1 cellular context compared by ENCODE assay signal in the genomic region with DNA sequence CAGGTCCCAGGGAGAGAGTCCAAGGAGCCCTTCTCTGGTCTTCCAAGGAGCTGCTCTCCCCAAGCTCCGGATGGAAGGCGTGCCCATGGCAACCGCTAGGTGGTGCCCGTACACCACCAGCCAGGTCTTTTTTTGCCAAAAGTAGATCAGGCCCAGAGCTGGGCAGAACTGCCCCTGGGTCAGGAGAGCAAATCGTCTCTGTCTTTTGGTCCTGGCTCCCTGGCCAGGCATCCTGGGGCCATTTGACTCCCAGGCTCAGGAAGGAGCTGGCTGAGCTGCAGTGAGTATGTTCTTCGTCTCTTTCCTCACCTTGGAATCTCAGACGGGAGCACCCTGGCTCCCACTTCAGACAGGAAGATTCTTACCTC.
A peak's percentile ranks its signal among the peaks of the same experiment; 100 is the strongest.
TF ChIP-seq lines count a peak whose summit lies in the region.

No MANE protein-coding gene starts in this region.

TF ChIP-seq in HepG2, 621 proteins besides CTCF, POLR2A, EP300 and RAD21 (continued from another document and continues in another):
- TF ChIP-seq, protein P1, sequence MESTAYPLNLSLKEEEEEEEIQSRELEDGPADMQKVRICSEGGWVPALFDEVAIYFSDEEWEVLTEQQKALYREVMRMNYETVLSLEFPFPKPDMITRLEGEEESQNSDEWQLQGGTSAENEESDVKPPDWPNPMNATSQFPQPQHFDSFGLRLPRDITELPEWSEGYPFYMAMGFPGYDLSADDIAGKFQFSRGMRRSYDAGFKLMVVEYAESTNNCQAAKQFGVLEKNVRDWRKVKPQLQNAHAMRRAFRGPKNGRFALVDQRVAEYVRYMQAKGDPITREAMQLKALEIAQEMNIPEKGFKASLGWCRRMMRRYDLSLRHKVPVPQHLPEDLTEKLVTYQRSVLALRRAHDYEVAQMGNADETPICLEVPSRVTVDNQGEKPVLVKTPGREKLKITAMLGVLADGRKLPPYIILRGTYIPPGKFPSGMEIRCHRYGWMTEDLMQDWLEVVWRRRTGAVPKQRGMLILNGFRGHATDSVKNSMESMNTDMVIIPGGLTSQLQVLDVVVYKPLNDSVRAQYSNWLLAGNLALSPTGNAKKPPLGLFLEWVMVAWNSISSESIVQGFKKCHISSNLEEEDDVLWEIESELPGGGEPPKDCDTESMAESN (CRISPR knock-in tag; conservative IDR thresholded peaks at IDR 0.05): no peak
- TF ChIP-seq MEIS2 (CRISPR knock-in tag; IDR thresholded peaks at IDR 0.05) (0 out of 2 replicates have a peak, but pooled peaks have one; percentile 30), HNRNPL (IDR thresholded peaks at IDR 0.05; ENCODE audit: low read depth, low read length) (0 out of 2 replicates have a peak, but pooled peaks have one; percentile 52), SMYD3 (CRISPR knock-in tag; IDR thresholded peaks at IDR 0.05) (no peak), TP53 (CRISPR knock-in tag; conservative IDR thresholded peaks at IDR 0.05) (0 out of 2 replicates have a peak, but pooled peaks have one; percentile 27), RXRB (CRISPR knock-in tag; IDR thresholded peaks at IDR 0.05; ENCODE audit: borderline replicate concordance) (peak; percentile 69), GFI1 (CRISPR knock-in tag; IDR thresholded peaks at IDR 0.05; ENCODE audit: borderline replicate concordance) (no peak; the same call in 1 of the 2 replicates), ZNF703 (CRISPR knock-in tag; IDR thresholded peaks at IDR 0.05; ENCODE audit: borderline replicate concordance) (no peak), ATF1 (CRISPR knock-in tag; IDR thresholded peaks at IDR 0.05) (no peak), TEAD3 (CRISPR knock-in tag; optimal IDR thresholded peaks at IDR 0.05; ENCODE audit: borderline replicate concordance) (peak; percentile 58), KDM5B (CRISPR knock-in tag; IDR thresholded peaks at IDR 0.05; ENCODE audit: borderline replicate concordance) (peak; percentile 81), KAT8 (CRISPR knock-in tag; IDR thresholded peaks at IDR 0.05) (peak; percentile 38; the same call in 1 of the 2 replicates), KDM4B (CRISPR knock-in tag; IDR thresholded peaks at IDR 0.05) (peak; percentile 42; the same call in 1 of the 2 replicates), TMF1 (CRISPR knock-in tag; IDR thresholded peaks at IDR 0.05; ENCODE audit: low read depth) (no peak), ZSCAN9 (CRISPR knock-in tag; IDR thresholded peaks at IDR 0.05; ENCODE audit: borderline replicate concordance) (0 out of 2 replicates have a peak, but pooled peaks have one; percentile 30), MXD4 (CRISPR knock-in tag; IDR thresholded peaks at IDR 0.05) (no peak), REPIN1 (CRISPR knock-in tag; IDR thresholded peaks at IDR 0.05; ENCODE audit: borderline replicate concordance, low read depth) (0 out of 2 replicates have a peak, but pooled peaks have one; percentile 43), BRCA1 (CRISPR knock-in tag; IDR thresholded peaks at IDR 0.05) (0 out of 2 replicates have a peak, but pooled peaks have one; percentile 24), KDM2A (CRISPR knock-in tag; IDR thresholded peaks at IDR 0.05; ENCODE audit: borderline replicate concordance, low read depth) (peak; percentile 69; the same call in 1 of the 2 replicates), ZFX (CRISPR knock-in tag; IDR thresholded peaks at IDR 0.05; ENCODE audit: low read depth) (peak; percentile 37; the same call in 1 of the 2 replicates), ZC3H13 (CRISPR knock-in tag; IDR thresholded peaks at IDR 0.05) (no peak), ZFP1 (CRISPR knock-in tag; IDR thresholded peaks at IDR 0.05) (no peak), STAG1 (CRISPR knock-in tag; IDR thresholded peaks at IDR 0.05) (peak; percentile 97), ZNF75D (CRISPR knock-in tag; IDR thresholded peaks at IDR 0.05; ENCODE audit: borderline replicate concordance) (no peak), SMC3 (IDR thresholded peaks at IDR 0.05; ENCODE audit: low read length) (peak; percentile 94)
- TF ChIP-seq, protein P2, sequence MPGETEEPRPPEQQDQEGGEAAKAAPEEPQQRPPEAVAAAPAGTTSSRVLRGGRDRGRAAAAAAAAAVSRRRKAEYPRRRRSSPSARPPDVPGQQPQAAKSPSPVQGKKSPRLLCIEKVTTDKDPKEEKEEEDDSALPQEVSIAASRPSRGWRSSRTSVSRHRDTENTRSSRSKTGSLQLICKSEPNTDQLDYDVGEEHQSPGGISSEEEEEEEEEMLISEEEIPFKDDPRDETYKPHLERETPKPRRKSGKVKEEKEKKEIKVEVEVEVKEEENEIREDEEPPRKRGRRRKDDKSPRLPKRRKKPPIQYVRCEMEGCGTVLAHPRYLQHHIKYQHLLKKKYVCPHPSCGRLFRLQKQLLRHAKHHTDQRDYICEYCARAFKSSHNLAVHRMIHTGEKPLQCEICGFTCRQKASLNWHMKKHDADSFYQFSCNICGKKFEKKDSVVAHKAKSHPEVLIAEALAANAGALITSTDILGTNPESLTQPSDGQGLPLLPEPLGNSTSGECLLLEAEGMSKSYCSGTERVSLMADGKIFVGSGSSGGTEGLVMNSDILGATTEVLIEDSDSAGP (CRISPR knock-in tag; IDR thresholded peaks at IDR 0.05; ENCODE audit: borderline replicate concordance): peak; percentile 54; the same call in 1 of the 2 replicates
- TF ChIP-seq, protein P3, sequence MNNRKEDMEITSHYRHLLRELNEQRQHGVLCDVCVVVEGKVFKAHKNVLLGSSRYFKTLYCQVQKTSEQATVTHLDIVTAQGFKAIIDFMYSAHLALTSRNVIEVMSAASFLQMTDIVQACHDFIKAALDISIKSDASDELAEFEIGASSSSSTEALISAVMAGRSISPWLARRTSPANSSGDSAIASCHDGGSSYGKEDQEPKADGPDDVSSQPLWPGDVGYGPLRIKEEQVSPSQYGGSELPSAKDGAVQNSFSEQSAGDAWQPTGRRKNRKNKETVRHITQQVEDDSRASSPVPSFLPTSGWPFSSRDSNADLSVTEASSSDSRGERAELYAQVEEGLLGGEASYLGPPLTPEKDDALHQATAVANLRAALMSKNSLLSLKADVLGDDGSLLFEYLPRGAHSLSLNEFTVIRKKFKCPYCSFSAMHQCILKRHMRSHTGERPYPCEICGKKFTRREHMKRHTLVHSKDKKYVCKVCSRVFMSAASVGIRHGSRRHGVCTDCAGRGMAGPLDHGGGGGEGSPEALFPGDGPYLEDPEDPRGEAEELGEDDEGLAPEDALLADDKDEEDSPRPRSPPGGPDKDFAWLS (CRISPR knock-in tag; IDR thresholded peaks at IDR 0.05; ENCODE audit: borderline replicate concordance): no peak
- TF ChIP-seq, protein P4, sequence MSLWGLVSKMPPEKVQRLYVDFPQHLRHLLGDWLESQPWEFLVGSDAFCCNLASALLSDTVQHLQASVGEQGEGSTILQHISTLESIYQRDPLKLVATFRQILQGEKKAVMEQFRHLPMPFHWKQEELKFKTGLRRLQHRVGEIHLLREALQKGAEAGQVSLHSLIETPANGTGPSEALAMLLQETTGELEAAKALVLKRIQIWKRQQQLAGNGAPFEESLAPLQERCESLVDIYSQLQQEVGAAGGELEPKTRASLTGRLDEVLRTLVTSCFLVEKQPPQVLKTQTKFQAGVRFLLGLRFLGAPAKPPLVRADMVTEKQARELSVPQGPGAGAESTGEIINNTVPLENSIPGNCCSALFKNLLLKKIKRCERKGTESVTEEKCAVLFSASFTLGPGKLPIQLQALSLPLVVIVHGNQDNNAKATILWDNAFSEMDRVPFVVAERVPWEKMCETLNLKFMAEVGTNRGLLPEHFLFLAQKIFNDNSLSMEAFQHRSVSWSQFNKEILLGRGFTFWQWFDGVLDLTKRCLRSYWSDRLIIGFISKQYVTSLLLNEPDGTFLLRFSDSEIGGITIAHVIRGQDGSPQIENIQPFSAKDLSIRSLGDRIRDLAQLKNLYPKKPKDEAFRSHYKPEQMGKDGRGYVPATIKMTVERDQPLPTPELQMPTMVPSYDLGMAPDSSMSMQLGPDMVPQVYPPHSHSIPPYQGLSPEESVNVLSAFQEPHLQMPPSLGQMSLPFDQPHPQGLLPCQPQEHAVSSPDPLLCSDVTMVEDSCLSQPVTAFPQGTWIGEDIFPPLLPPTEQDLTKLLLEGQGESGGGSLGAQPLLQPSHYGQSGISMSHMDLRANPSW (CRISPR knock-in tag; IDR thresholded peaks at IDR 0.05; ENCODE audit: borderline replicate concordance): no peak
- TF ChIP-seq, protein P5, sequence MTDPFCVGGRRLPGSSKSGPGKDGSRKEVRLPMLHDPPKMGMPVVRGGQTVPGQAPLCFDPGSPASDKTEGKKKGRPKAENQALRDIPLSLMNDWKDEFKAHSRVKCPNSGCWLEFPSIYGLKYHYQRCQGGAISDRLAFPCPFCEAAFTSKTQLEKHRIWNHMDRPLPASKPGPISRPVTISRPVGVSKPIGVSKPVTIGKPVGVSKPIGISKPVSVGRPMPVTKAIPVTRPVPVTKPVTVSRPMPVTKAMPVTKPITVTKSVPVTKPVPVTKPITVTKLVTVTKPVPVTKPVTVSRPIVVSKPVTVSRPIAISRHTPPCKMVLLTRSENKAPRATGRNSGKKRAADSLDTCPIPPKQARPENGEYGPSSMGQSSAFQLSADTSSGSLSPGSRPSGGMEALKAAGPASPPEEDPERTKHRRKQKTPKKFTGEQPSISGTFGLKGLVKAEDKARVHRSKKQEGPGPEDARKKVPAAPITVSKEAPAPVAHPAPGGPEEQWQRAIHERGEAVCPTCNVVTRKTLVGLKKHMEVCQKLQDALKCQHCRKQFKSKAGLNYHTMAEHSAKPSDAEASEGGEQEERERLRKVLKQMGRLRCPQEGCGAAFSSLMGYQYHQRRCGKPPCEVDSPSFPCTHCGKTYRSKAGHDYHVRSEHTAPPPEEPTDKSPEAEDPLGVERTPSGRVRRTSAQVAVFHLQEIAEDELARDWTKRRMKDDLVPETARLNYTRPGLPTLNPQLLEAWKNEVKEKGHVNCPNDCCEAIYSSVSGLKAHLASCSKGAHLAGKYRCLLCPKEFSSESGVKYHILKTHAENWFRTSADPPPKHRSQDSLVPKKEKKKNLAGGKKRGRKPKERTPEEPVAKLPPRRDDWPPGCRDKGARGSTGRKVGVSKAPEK (CRISPR knock-in tag; IDR thresholded peaks at IDR 0.05; ENCODE audit: borderline replicate concordance): peak; percentile 15; the same call in 1 of the 2 replicates
- TF ChIP-seq, protein P6, sequence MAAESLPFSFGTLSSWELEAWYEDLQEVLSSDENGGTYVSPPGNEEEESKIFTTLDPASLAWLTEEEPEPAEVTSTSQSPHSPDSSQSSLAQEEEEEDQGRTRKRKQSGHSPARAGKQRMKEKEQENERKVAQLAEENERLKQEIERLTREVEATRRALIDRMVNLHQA (CRISPR knock-in tag; IDR thresholded peaks at IDR 0.05): no peak
- TF ChIP-seq, protein P7, sequence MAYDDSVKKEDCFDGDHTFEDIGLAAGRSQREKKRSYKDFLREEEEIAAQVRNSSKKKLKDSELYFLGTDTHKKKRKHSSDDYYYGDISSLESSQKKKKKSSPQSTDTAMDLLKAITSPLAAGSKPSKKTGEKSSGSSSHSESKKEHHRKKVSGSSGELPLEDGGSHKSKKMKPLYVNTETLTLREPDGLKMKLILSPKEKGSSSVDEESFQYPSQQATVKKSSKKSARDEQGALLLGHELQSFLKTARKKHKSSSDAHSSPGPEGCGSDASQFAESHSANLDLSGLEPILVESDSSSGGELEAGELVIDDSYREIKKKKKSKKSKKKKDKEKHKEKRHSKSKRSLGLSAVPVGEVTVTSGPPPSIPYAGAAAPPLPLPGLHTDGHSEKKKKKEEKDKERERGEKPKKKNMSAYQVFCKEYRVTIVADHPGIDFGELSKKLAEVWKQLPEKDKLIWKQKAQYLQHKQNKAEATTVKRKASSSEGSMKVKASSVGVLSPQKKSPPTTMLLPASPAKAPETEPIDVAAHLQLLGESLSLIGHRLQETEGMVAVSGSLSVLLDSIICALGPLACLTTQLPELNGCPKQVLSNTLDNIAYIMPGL (CRISPR knock-in tag; IDR thresholded peaks at IDR 0.05; ENCODE audit: borderline replicate concordance in 1 of 2, low read depth in 1 of 2): peak in 1 of 2 experiments; percentile 69; a peak in 1 of 4 replicates
- TF ChIP-seq, protein P8, sequence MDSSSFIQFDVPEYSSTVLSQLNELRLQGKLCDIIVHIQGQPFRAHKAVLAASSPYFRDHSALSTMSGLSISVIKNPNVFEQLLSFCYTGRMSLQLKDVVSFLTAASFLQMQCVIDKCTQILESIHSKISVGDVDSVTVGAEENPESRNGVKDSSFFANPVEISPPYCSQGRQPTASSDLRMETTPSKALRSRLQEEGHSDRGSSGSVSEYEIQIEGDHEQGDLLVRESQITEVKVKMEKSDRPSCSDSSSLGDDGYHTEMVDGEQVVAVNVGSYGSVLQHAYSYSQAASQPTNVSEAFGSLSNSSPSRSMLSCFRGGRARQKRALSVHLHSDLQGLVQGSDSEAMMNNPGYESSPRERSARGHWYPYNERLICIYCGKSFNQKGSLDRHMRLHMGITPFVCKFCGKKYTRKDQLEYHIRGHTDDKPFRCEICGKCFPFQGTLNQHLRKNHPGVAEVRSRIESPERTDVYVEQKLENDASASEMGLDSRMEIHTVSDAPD (CRISPR knock-in tag; IDR thresholded peaks at IDR 0.05): peak; percentile 78; the same call in 1 of the 2 replicates
- TF ChIP-seq, protein P9, sequence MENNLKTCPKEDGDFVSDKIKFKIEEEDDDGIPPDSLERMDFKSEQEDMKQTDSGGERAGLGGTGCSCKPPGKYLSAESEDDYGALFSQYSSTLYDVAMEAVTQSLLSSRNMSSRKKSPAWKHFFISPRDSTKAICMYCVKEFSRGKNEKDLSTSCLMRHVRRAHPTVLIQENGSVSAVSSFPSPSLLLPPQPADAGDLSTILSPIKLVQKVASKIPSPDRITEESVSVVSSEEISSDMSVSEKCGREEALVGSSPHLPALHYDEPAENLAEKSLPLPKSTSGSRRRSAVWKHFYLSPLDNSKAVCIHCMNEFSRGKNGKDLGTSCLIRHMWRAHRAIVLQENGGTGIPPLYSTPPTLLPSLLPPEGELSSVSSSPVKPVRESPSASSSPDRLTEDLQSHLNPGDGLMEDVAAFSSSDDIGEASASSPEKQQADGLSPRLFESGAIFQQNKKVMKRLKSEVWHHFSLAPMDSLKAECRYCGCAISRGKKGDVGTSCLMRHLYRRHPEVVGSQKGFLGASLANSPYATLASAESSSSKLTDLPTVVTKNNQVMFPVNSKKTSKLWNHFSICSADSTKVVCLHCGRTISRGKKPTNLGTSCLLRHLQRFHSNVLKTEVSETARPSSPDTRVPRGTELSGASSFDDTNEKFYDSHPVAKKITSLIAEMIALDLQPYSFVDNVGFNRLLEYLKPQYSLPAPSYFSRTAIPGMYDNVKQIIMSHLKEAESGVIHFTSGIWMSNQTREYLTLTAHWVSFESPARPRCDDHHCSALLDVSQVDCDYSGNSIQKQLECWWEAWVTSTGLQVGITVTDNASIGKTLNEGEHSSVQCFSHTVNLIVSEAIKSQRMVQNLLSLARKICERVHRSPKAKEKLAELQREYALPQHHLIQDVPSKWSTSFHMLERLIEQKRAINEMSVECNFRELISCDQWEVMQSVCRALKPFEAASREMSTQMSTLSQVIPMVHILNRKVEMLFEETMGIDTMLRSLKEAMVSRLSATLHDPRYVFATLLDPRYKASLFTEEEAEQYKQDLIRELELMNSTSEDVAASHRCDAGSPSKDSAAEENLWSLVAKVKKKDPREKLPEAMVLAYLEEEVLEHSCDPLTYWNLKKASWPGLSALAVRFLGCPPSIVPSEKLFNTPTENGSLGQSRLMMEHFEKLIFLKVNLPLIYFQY (CRISPR knock-in tag; IDR thresholded peaks at IDR 0.05; ENCODE audit: borderline replicate concordance): peak; percentile 84
- TF ChIP-seq, protein P10, sequence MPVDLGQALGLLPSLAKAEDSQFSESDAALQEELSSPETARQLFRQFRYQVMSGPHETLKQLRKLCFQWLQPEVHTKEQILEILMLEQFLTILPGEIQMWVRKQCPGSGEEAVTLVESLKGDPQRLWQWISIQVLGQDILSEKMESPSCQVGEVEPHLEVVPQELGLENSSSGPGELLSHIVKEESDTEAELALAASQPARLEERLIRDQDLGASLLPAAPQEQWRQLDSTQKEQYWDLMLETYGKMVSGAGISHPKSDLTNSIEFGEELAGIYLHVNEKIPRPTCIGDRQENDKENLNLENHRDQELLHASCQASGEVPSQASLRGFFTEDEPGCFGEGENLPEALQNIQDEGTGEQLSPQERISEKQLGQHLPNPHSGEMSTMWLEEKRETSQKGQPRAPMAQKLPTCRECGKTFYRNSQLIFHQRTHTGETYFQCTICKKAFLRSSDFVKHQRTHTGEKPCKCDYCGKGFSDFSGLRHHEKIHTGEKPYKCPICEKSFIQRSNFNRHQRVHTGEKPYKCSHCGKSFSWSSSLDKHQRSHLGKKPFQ (CRISPR knock-in tag; IDR thresholded peaks at IDR 0.05; ENCODE audit: insufficient replicate concordance): no peak
